Comparison of ENCODE assay signal across 21 cellular contexts in the genomic region with DNA sequence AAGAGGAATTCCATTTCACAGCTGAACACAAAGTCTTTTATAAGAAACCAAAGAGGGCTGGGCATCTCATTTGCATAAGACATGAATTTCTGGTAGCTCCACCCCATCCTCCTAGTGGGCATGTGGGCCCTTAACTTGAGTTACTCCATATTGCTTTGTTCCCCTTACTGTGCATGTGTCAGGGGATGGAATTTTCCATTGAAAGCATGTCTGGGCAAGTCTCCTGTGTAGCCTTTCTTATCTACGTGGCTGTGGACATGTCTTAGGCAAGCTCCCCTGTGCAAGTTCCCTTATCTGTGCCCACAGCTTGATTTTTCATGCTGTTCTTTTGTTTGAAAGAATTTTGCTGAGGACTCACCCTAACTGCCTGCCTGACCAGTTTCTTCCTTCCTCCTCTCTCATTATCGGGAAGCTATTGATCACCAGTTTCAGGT.
DNase-seq lines count a peak whose midpoint lies in the region; ATAC-seq, FAIRE-seq and TF ChIP-seq lines count a peak whose summit lies in the region.
"Had no signal": no experiment of that assay in that cellular context is flagged by ENCODE, and none has a peak within 500 bp of the region (broad histone marks: within the 10 kb centered on the region; RNA-seq: fewer than 3 reads in every experiment).

No MANE protein-coding gene starts in this region.

- H3K9ac ChIP-seq in IMR-90 (ENCODE audit: low read depth, low read length) (no peak overlapping the region), neuronal stem cell (ENCODE audit: low read depth, low read length, poor library complexity) (no peak overlapping the region)
- H3K9ac ChIP-seq: neural progenitor cell had no signal

- H2BK5ac ChIP-seq in IMR-90 (ENCODE audit: low read depth, low read length, poor library complexity, severe bottlenecking) (peak overlapping the region; percentile 30), neuronal stem cell (ENCODE audit: low read length) (no peak overlapping the region)

- peak overlapping the region; percentile 63; the same call in 1 of the 2 replicates for H4K5ac ChIP-seq in IMR-90 (ENCODE audit: low read depth, low read length)

- H2BK20ac ChIP-seq in IMR-90 (ENCODE audit: low read depth, low read length) = 0 out of 2 replicates have a peak overlapping the region, but pooled peaks have one; percentile 42

- H3K27ac ChIP-seq in IMR-90 (ENCODE audit: insufficient read depth, low read length) (no peak overlapping the region), neuronal stem cell (replicated peaks; ENCODE audit: low read length) (no peak overlapping the region)
- H3K27ac ChIP-seq: neural progenitor cell, SK-N-MC, tibial nerve, VCaP had no signal

- H2BK120ac ChIP-seq in IMR-90 (ENCODE audit: low read depth, low read length) = peak overlapping the region; percentile 40; the same call in 1 of the 2 replicates
- no peak overlapping the region for H2BK120ac ChIP-seq in neuronal stem cell (ENCODE audit: low read depth, low read length)

- H2AK5ac ChIP-seq in IMR-90 (ENCODE audit: low read depth, low read length) (no peak overlapping the region; the same call in 1 of the 2 replicates), neuronal stem cell (ENCODE audit: low read depth, low read length) (no peak overlapping the region)

- H2BK15ac ChIP-seq in IMR-90 (ENCODE audit: low read depth, low read length) = no peak overlapping the region
- H2BK15ac ChIP-seq in neuronal stem cell (ENCODE audit: low read length) = no peak overlapping the region

- H3K36me3 ChIP-seq in IMR-90 (ENCODE audit: control insufficient read depth, insufficient read depth, low read length) = no peaks in the 10 kb centered on the region
- H3K36me3 ChIP-seq in bronchial epithelial cell (ENCODE audit: control insufficient read depth, insufficient read depth, low read length) = no peaks in the 10 kb centered on the region
- H3K36me3 ChIP-seq in neuronal stem cell (replicated peaks in 1 of 2; ENCODE audit: control insufficient read depth in 2 of 2, insufficient read depth in 2 of 2, low read length in 2 of 2) = no peaks in the 10 kb centered on the region
- H3K36me3 ChIP-seq: neural progenitor cell, tibial nerve had no signal

- ATAC-seq in IMR-90 (ENCODE audit: low read depth) (no peak), HG03520 (IDR thresholded peaks at IDR 0.05; ENCODE audit: unreplicated experiment) (no peak), HG03045 (IDR thresholded peaks at IDR 0.05; ENCODE audit: unreplicated experiment) (no peak), sciatic nerve (no peak)
- ATAC-seq: activated T-cell treated with anti-CD3 and anti-CD28 coated beads, Interleukin-2, amount 50 U/mL, for 4 hours; Panc1 had no signal

- peak overlapping the region; percentile 75; the same call in 1 of the 2 replicates for H3K18ac ChIP-seq in IMR-90 (ENCODE audit: low read depth, low read length)
- no peak overlapping the region for H3K18ac ChIP-seq in neuronal stem cell (ENCODE audit: low read length)

- WGBS in IMR-90 (ENCODE audit: extremely low coverage in 2 of 2, insufficient read length in 1 of 2), 2 experiments = 100% methylated on average over 1 of the region's 2 CpGs; no CpG with 5 or more reads in 1 of the 2 experiments
- WGBS in neuronal stem cell (ENCODE audit: extremely low coverage in 2 of 2, insufficient read length in 2 of 2, insufficient replicate concordance in 1 of 2), 2 donors = no CpG with 5 or more reads among the region's 2 CpGs

- H3K79me1 ChIP-seq in IMR-90 (ENCODE audit: low read depth in 1 of 2, low read length in 2 of 2) (no peaks in the 10 kb centered on the region), neuronal stem cell (ENCODE audit: low read depth, low read length) (no peaks in the 10 kb centered on the region)

- no peaks in the 10 kb centered on the region for H3K9me1 ChIP-seq in IMR-90 (ENCODE audit: insufficient read depth, low read length)

- peak overlapping the region; percentile 15; the same call in 1 of the 2 replicates for H4K91ac ChIP-seq in IMR-90 (ENCODE audit: insufficient read depth, low read depth, low read length)
- H4K91ac ChIP-seq in neuronal stem cell (ENCODE audit: low read depth, low read length, poor library complexity) = no peak overlapping the region

- peaks cover 3% of the 10 kb centered on the region; the same call in 1 of the 2 replicates for H3K9me3 ChIP-seq in IMR-90 (ENCODE audit: control insufficient read depth, insufficient read depth, low read length)
- peaks cover 5 to 13% of the 10 kb centered on the region in 2 donors for H3K9me3 ChIP-seq in neuronal stem cell (replicated peaks in 1 of 2; ENCODE audit: control insufficient read depth in 2 of 2, insufficient read depth in 1 of 2, low read depth in 1 of 2, low read length in 2 of 2)
- H3K9me3 ChIP-seq: tibial nerve had no signal

- H3K14ac ChIP-seq in IMR-90 (replicated peaks; ENCODE audit: low read depth, low read length) (peak overlapping the region; percentile 42; the same call in 1 of the 2 replicates), neuronal stem cell (ENCODE audit: low read length) (no peak overlapping the region)

- no peak for TF ChIP-seq RAD21 in IMR-90 (IDR thresholded peaks at IDR 0.05; ENCODE audit: low read length)

- H2AFZ ChIP-seq in IMR-90 (replicated peaks; ENCODE audit: low read length, poor library complexity) (no peak overlapping the region), neuronal stem cell (ENCODE audit: low read length) (peak overlapping the region; percentile 30)
- H2AFZ ChIP-seq: neural progenitor cell had no signal

- H3K27me3 ChIP-seq in IMR-90 (ENCODE audit: control insufficient read depth, insufficient read depth, low read length) (no peaks in the 10 kb centered on the region), bronchial epithelial cell (ENCODE audit: control insufficient read depth, insufficient read depth, low read length) (no peaks in the 10 kb centered on the region), neuronal stem cell (ENCODE audit: control insufficient read depth in 3 of 3, insufficient read depth in 3 of 3, low read depth in 1 of 3, low read length in 3 of 3) (no peaks in the 10 kb centered on the region)
- H3K27me3 ChIP-seq: neural progenitor cell, tibial nerve had no signal

- peak overlapping the region; percentile 77 for H3K4ac ChIP-seq in IMR-90 (ENCODE audit: low read depth, low read length)
- H3K4ac ChIP-seq in neuronal stem cell (ENCODE audit: low read length) = no peak overlapping the region

- intact Hi-C loops in IMR-90 (cut with micrococcal nuclease) (no loop called here), sciatic nerve (cut with DNase I) (no loop called here)

- H3K23ac ChIP-seq in IMR-90 (ENCODE audit: low read depth, low read length) = no peak overlapping the region; the same call in 1 of the 2 replicates
- H3K23ac ChIP-seq in neuronal stem cell (ENCODE audit: low read depth, low read length, poor library complexity) = no peak overlapping the region

- dilution Hi-C loops in IMR-90 (cut with HindIII; ENCODE audit: low sequenced_read_pairs, unreplicated experiment) = no loop called here

- H3K56ac ChIP-seq in IMR-90 (ENCODE audit: extremely low read depth, insufficient read depth, low read length) = no peak overlapping the region

- peak overlapping the region; percentile 43 for H2AK9ac ChIP-seq in IMR-90 (replicated peaks; ENCODE audit: low read depth, low read length, poor library complexity)

- POLR2A ChIA-PET in IMR-90 (lab: Charles Lee; ENCODE audit: unreplicated experiment) = no interaction called here

- no peak for FAIRE-seq in bronchial epithelial cell (lab: Jason Lieb, UNC)

- H3K4me2 ChIP-seq in IMR-90 (ENCODE audit: low read depth, low read length) = no peak overlapping the region
- no peak overlapping the region for H3K4me2 ChIP-seq in neuronal stem cell (ENCODE audit: insufficient read depth, low read length, poor library complexity, severe bottlenecking)
- H3K4me2 ChIP-seq: neural progenitor cell had no signal

- H4K20me1 ChIP-seq in IMR-90 (ENCODE audit: insufficient read depth, low read length) = no peaks in the 10 kb centered on the region

- H3K4me3 ChIP-seq in IMR-90 (ENCODE audit: insufficient read depth, low read depth, low read length) (no peak overlapping the region), bronchial epithelial cell (ENCODE audit: low read depth, low read length) (no peak overlapping the region), neuronal stem cell (ENCODE audit: low read length in 2 of 2) (no peak overlapping the region)
- H3K4me3 ChIP-seq: neural progenitor cell, SK-N-MC, tibial nerve had no signal

- in situ Hi-C loops in IMR-90 (cut with MboI; ENCODE audit: low sequenced_read_pairs) = no loop called here

- CTCF ChIA-PET in IMR-90 (lab: Yijun Ruan, JAX) = no interaction called here

- H2BK12ac ChIP-seq in neuronal stem cell (ENCODE audit: low read length) = no peak overlapping the region

- no TSS peak for BruUV-seq in IMR-90 (replicated peaks; lab: Mats Ljungman, UMichigan)

- peak overlapping the region in 1 of 2 experiments; percentile 28; a peak in 1 of 4 replicates for H4K8ac ChIP-seq in IMR-90 (ENCODE audit: low read depth in 2 of 2, low read length in 2 of 2)
- H4K8ac ChIP-seq in neuronal stem cell (ENCODE audit: low read depth, low read length) = no peak overlapping the region

- H3K4me1 ChIP-seq in IMR-90 (ENCODE audit: control insufficient read depth, insufficient read depth, low read length) (no peaks in the 10 kb centered on the region), neuronal stem cell (ENCODE audit: control insufficient read depth in 2 of 2, insufficient read depth in 1 of 2, low read depth in 1 of 2, low read length in 2 of 2) (peaks cover 10 to 17% of the 10 kb centered on the region in 2 donors)
- H3K4me1 ChIP-seq: tibial nerve had no signal

- TF ChIP-seq CTCF in IMR-90 (conservative IDR thresholded peaks at IDR 0.05; ENCODE audit: low read depth, low read length) = no peak
- no peak for TF ChIP-seq CTCF in bronchial epithelial cell (IDR thresholded peaks at IDR 0.05; ENCODE audit: insufficient read depth, low read length, severe bottlenecking)

- peak; percentile 18 for DNase-seq in IMR-90
- peak; percentile 84 for DNase-seq in OCI-M1 (lab: John Stamatoyannopoulos, UW)
- peak; percentile 84 for DNase-seq in bronchial epithelial cell (ENCODE audit: low read depth)
- no peak for DNase-seq in neuronal stem cell (ENCODE audit: low spot score)
- no peak for DNase-seq in sciatic nerve (ENCODE audit: low spot score)
- DNase-seq: activated CD4-positive, alpha-beta memory T cell treated with anti-CD3 and anti-CD28 coated beads for 36 hours; activated T-cell treated with anti-CD3 and anti-CD28 coated beads, Interleukin-2, amount 50 U/mL, for 4 hours; central memory CD4-positive, alpha-beta T cell; hippocampal formation; midbrain; NCI-H2029 treated with DMSO at 0.1 percent for 48 hours; NCI-H524 treated with DMSO at 0.1 percent for 48 hours; stimulated activated CD4-positive, alpha-beta T cell treated with anti-CD3 and anti-CD28 coated beads, Interleukin-15, amount 100 ng/mL, for 24 hours; stimulated activated naive CD4-positive, alpha-beta T cell treated with Interleukin-2 at 50 U/mL for 16 hours had no signal

- no peak for TF ChIP-seq POLR2A in IMR-90 (IDR thresholded peaks at IDR 0.05; ENCODE audit: low read depth, low read length)

TF ChIP-seq in IMR-90, 13 proteins besides CTCF, POLR2A, EP300 and RAD21:
- TF ChIP-seq MAZ (IDR thresholded peaks at IDR 0.05; ENCODE audit: borderline replicate concordance, low read depth, low read length) (no peak), FOS (IDR thresholded peaks at IDR 0.05; ENCODE audit: low read depth, low read length) (no peak)

Comparison
In these comparisons a context has a peak if more than half of its experiments do, and no peak if none do; other contexts are left out.
1. DNase-seq: peak in IMR-90 (single experiment), OCI-M1 (single experiment) and bronchial epithelial cell (single experiment); none in neuronal stem cell (single experiment) and sciatic nerve (single experiment).